ENCODE assay signal across 8 cellular contexts in genomic region chr10:95290801-95291633, GRCh38. TPM values are rescaled to one million over a fixed set of nuclear protein-coding genes. Genes with fewer than 3 reads are reported as not detected.
DNase-seq lines count a peak whose midpoint lies in the region; ATAC-seq and TF ChIP-seq lines count a peak whose summit lies in the region.

Gene PDLIM1 (minus strand): TSS chr10:95291003. CDS start chr10:95290915, 88 bp downstream.

- DNase-seq in ELF-1 (ENCODE audit: low read depth, low spot score) (peak; percentile 72), HT1080 (ENCODE audit: low read depth) (peak; percentile 46), T47D (ENCODE audit: low read depth in 1 of 2, low spot score in 1 of 2) (peak; percentile 82 to 91), iris pigment epithelial cell (ENCODE audit: low read depth) (peak; percentile 66), NCI-H187 treated with DMSO at 0.1 percent for 48 hours (lab: John Stamatoyannopoulos, UW) (no peak)
- DNase-seq in stimulated activated CD4-positive, alpha-beta T cell treated with anti-CD3 and anti-CD28 coated beads, Interleukin-2, amount 100 ng/mL, for 24 hours = peak; percentile 18 to 48

- peak; percentile 36 for ATAC-seq in GM21390 (IDR thresholded peaks at IDR 0.05; ENCODE audit: unreplicated experiment)
- peak; percentile 92 for ATAC-seq in SK-N-SH treated with all-trans-retinoic acid at 6 μM for 48 hours

- in situ Hi-C loops in T47D (cut with HindIII; ENCODE audit: low pct_unique_long_range_greater_than_20kb, low sequenced_read_pairs) = no loop called here

TF ChIP-seq in SK-N-SH treated with all-trans-retinoic acid at 6 μM for 48 hours, 23 proteins besides CTCF, POLR2A, EP300 and RAD21:
- no peak for TF ChIP-seq CSDC2 (CRISPR knock-in tag; IDR thresholded peaks at IDR 0.05)
- TF ChIP-seq TCF4 (CRISPR knock-in tag; IDR thresholded peaks at IDR 0.05; ENCODE audit: borderline replicate concordance) = no peak
- TF ChIP-seq ZNF8 (CRISPR knock-in tag; IDR thresholded peaks at IDR 0.05) = no peak
- TF ChIP-seq ZFP30 (CRISPR knock-in tag; IDR thresholded peaks at IDR 0.05) = no peak

RNA-seq across cellular contexts. Expression of gene PDLIM1, which starts in this region (rescaled TPM):
- 11.4 and 17.9 TPM in 2 replicates for total RNA-seq in HT1080 (2014; rRNA removed; shearing (Covaris generic))
- 80.7 and 84.4 TPM in 2 replicates for polyA plus RNA-seq in HT1080 (2015; cell fraction: cytosol; rRNA removed)
- polyA plus RNA-seq in HT1080 (2015; cell fraction: nucleus; rRNA removed) = 36.5 and 45.3 TPM in 2 replicates
